8 cellular contexts compared by ENCODE assay signal in the genomic region with DNA sequence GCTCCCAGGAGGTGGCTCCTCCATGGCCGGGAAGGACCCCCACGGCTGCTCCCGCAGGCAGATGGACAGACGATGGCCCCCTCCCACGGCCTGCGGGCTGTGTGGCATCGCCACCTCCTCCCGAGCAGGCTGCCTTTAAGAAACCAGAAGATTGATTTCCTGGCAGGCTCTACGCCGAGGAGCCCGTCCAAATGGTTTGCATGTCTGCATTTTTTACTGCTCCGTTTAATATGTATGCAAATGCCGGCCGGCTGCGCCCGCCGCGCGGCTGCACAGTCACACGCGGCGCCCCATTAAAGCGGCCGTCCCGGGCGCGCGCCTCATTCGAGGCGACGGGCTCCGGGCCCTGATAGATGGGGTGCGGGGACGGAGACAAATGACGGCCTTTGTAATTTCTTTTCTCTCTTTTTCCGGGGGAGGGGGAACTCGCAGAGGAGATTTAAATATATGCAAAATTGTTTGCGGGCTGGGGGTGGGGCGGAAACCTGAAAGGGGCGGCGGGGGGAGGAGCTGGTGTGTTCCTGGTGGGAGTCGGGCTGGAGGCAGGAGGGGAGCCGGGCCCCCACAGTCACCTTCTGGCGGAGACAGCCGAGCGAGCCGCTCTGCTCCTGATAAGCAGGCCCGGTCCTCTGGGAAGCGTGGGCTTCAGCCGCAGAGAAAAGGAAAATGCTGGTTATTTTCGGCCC.
DNase-seq lines count a peak whose midpoint lies in the region; ATAC-seq and TF ChIP-seq lines count a peak whose summit lies in the region.

No MANE protein-coding gene starts in this region.

- H3K27ac Mint-ChIP-seq in T-helper 2 cell treated with Interferon-gamma antibody and Interleukin-4, amounts not matched to agents 5 μg/mL and 100 μg/mL, for 36 hours, result no peak overlapping the region
- H3K27ac Mint-ChIP-seq in dendritic cell treated with granulocyte-macrophage colony-stimulating factor and Interleukin-4, amounts not matched to agents 40 ng/mL and 50 ng/mL, for 4 days, result peak overlapping the region; percentile 83

- H3K27me3 Mint-ChIP-seq in T-helper 2 cell treated with Interferon-gamma antibody and Interleukin-4, amounts not matched to agents 5 μg/mL and 100 μg/mL, for 36 hours (ENCODE audit: low read depth), result peaks cover 8% of the 10 kb centered on the region
- no peaks in the 10 kb centered on the region for H3K27me3 Mint-ChIP-seq in dendritic cell treated with granulocyte-macrophage colony-stimulating factor and Interleukin-4, amounts not matched to agents 40 ng/mL and 50 ng/mL, for 4 days

- no peaks in the 10 kb centered on the region for H3K36me3 ChIP-seq in DOHH2 (ENCODE audit: control insufficient read depth, low read length)
- H3K36me3 ChIP-seq in mucosa of rectum (ENCODE audit: control insufficient read depth in 2 of 2, insufficient read depth in 2 of 2, low read length in 2 of 2), result no peaks in the 10 kb centered on the region
- H3K36me3 ChIP-seq in tibial artery, result no peaks in the 10 kb centered on the region

- no peaks in the 10 kb centered on the region for H3K36me3 Mint-ChIP-seq in T-helper 2 cell treated with Interferon-gamma antibody and Interleukin-4, amounts not matched to agents 5 μg/mL and 100 μg/mL, for 36 hours (ENCODE audit: low read depth)
- H3K36me3 Mint-ChIP-seq in dendritic cell treated with granulocyte-macrophage colony-stimulating factor and Interleukin-4, amounts not matched to agents 40 ng/mL and 50 ng/mL, for 4 days (ENCODE audit: low read depth), result peaks cover 5% of the 10 kb centered on the region

- peaks cover 7% of the 10 kb centered on the region; the same call in 1 of the 2 replicates for H3K4me1 ChIP-seq in DOHH2 (ENCODE audit: control insufficient read depth, low read length)
- H3K4me1 ChIP-seq in mucosa of rectum (ENCODE audit: control insufficient read depth in 2 of 2, insufficient read depth in 2 of 2, low read length in 2 of 2), result peaks cover 20 to 28% of the 10 kb centered on the region in 2 donors
- peaks cover 16 to 72% (median 61%) of the 10 kb centered on the region in 4 donors for H3K4me1 ChIP-seq in tibial artery

- peak overlapping the region; percentile 53 for H3K4me3 Mint-ChIP-seq in T-helper 2 cell treated with Interferon-gamma antibody and Interleukin-4, amounts not matched to agents 5 μg/mL and 100 μg/mL, for 36 hours
- peak overlapping the region; percentile 73 for H3K4me3 Mint-ChIP-seq in dendritic cell treated with granulocyte-macrophage colony-stimulating factor and Interleukin-4, amounts not matched to agents 40 ng/mL and 50 ng/mL, for 4 days

- no peak for TF ChIP-seq CTCF in DOHH2 (IDR thresholded peaks at IDR 0.05; ENCODE audit: low read depth, low read length, poor library complexity, severe bottlenecking)
- TF ChIP-seq CTCF in tibial artery (IDR thresholded peaks at IDR 0.05), result no peak

- no peaks in the 10 kb centered on the region for H3F3A ChIP-seq in DOHH2 (ENCODE audit: control insufficient read depth, insufficient read depth)

- H3K79me2 ChIP-seq in DOHH2 (ENCODE audit: control insufficient read depth, low read length), result no peaks in the 10 kb centered on the region

- DNase-seq in T-helper 2 cell treated with Interferon-gamma antibody and Interleukin-4, amounts not matched to agents 5 μg/mL and 100 μg/mL, for 36 hours (ENCODE audit: low spot score), result no peak
- DNase-seq in tibial artery, result no peak
- no peak for DNase-seq in COLO829 (ENCODE audit: low spot score)
- DNase-seq in NCI-H2227 treated with DMSO at 0.1 percent for 48 hours (lab: John Stamatoyannopoulos, UW), result no peak

- no peaks in the 10 kb centered on the region for H3K9me3 Mint-ChIP-seq in T-helper 2 cell treated with Interferon-gamma antibody and Interleukin-4, amounts not matched to agents 5 μg/mL and 100 μg/mL, for 36 hours
- H3K9me3 Mint-ChIP-seq in dendritic cell treated with granulocyte-macrophage colony-stimulating factor and Interleukin-4, amounts not matched to agents 40 ng/mL and 50 ng/mL, for 4 days, result no peaks in the 10 kb centered on the region

- ATAC-seq in HG03442 (IDR thresholded peaks at IDR 0.05; ENCODE audit: unreplicated experiment), result no peak

- H3K4me1 Mint-ChIP-seq in T-helper 2 cell treated with Interferon-gamma antibody and Interleukin-4, amounts not matched to agents 5 μg/mL and 100 μg/mL, for 36 hours (ENCODE audit: low read depth), result peaks cover 11% of the 10 kb centered on the region
- H3K4me1 Mint-ChIP-seq in dendritic cell treated with granulocyte-macrophage colony-stimulating factor and Interleukin-4, amounts not matched to agents 40 ng/mL and 50 ng/mL, for 4 days (ENCODE audit: low read depth), result peaks cover 54% of the 10 kb centered on the region

- H4K20me1 ChIP-seq in DOHH2 (ENCODE audit: control insufficient read depth, insufficient read depth, low read depth, low read length), result no peaks in the 10 kb centered on the region

- H3K27ac ChIP-seq in DOHH2 (ENCODE audit: low read depth, low read length) (no peak overlapping the region), mucosa of rectum (ENCODE audit: low read depth in 2 of 2, low read length in 2 of 2) (peak overlapping the region; percentile 10 to 16), tibial artery (peak overlapping the region; percentile 87 to 92)

- no peaks in the 10 kb centered on the region for H3K9me2 ChIP-seq in DOHH2 (replicated peaks; ENCODE audit: control insufficient read depth, low read length)

- H3K4me3 ChIP-seq in DOHH2 (ENCODE audit: low read length), result no peak overlapping the region; the same call in 1 of the 2 replicates
- H3K4me3 ChIP-seq in mucosa of rectum (ENCODE audit: low read length in 2 of 2), result peak overlapping the region; percentile 14 to 61
- peak overlapping the region; percentile 51 to 55 for H3K4me3 ChIP-seq in tibial artery

- peaks cover 33% of the 10 kb centered on the region for H3K27me3 ChIP-seq in DOHH2 (ENCODE audit: control insufficient read depth, low read length)
- peaks cover 3 to 4% of the 10 kb centered on the region in 2 donors for H3K27me3 ChIP-seq in mucosa of rectum (ENCODE audit: control insufficient read depth in 2 of 2, insufficient read depth in 2 of 2, low read length in 2 of 2)
- no peaks in the 10 kb centered on the region for H3K27me3 ChIP-seq in tibial artery

- H3K4me2 ChIP-seq in DOHH2 (ENCODE audit: low read length), result peak overlapping the region; percentile 46

- H3K9ac ChIP-seq in mucosa of rectum (ENCODE audit: low read depth in 1 of 2, low read length in 2 of 2), result peak overlapping the region; percentile 40 to 47

- intact Hi-C loops in dendritic cell treated with granulocyte-macrophage colony-stimulating factor and Interleukin-4, amounts not matched to agents 40 ng/mL and 50 ng/mL, for 4 days (cut with micrococcal nuclease), result loop anchor here (10.0 kb wide), 2 partner anchors 148 to 268 kb away; no protein-coding TSS in a partner anchor
- intact Hi-C loops in tibial artery (cut with DNase I; ENCODE audit: low total_unique reads), result loop anchor here (10.0 kb wide), 1 partner anchor 192 kb away; no protein-coding TSS in a partner anchor

- H3K9me3 ChIP-seq in DOHH2 (ENCODE audit: control insufficient read depth, insufficient read depth, low read length) (peaks cover 5% of the 10 kb centered on the region; the same call in 1 of the 2 replicates), mucosa of rectum (ENCODE audit: control insufficient read depth in 2 of 2, low read length in 2 of 2) (no peaks in the 10 kb centered on the region), tibial artery (no peaks in the 10 kb centered on the region)
